Comparison of ENCODE assay signal across 11 cellular contexts in the genomic region with DNA sequence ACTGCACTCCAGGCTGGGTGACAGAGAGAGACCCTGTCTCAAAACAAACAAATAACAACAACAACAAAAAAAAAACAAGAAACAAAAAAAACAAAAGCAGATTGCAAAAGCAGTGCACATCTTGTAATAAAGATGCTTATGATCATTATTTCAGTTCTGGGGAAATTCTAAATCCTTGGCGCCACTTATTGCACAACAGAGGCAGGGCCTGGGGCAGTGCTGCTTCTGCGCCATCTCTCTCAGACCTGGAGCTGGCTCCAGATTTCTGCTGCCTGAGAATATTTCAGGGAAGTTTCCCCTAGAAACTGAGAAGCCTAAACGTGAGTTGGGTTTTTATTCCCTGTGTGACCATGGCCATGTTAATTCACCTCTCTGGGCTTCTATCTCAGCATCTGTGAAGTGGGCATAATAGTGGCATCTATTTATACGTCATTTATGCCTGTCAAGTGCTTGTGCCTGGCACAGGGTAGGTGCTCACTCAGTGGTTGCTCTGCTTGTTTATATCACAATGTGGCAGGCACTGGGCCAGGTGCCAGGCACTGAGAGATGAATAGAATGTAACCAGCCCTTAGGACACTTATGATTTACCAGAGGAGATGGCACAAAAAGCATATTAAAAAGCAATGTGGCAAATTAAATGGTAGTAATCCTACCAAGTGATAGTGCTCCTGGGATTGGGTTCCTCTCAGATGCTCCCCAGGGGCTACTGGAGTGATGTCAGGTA.
DNase-seq lines count a peak whose midpoint lies in the region; ATAC-seq and TF ChIP-seq lines count a peak whose summit lies in the region.
"Had no signal": no experiment of that assay in that cellular context is flagged by ENCODE, and none has a peak within 500 bp of the region (broad histone marks: within the 10 kb centered on the region; RNA-seq: fewer than 3 reads in every experiment).

No MANE protein-coding gene starts in this region.

- H3K4me1 ChIP-seq in thyroid gland = peaks cover 0 to 3% of the 10 kb centered on the region in 2 donors
- H3K4me1 ChIP-seq: psoas muscle had no signal

- H3K9me3 ChIP-seq in thyroid gland = no peaks in the 10 kb centered on the region
- H3K9me3 ChIP-seq: lower lobe of right lung, psoas muscle had no signal

- no peak overlapping the region for H3K4me3 ChIP-seq in thyroid gland (replicated peaks in 1 of 3)
- H3K4me3 ChIP-seq: lower lobe of right lung, psoas muscle had no signal

- no peak overlapping the region for H3K4me3 Mint-ChIP-seq in stimulated activated naive CD8-positive, alpha-beta T cell treated with anti-CD3 and anti-CD28 coated beads, Interleukin-15, amount 100 ng/mL, for 72 hours

- peak; percentile 90 for DNase-seq in Right ventricle myocardium inferior (ENCODE audit: missing footprints)
- no peak for DNase-seq in cardiac septum (ENCODE audit: low spot score)
- DNase-seq in NCI-H446 (lab: John Stamatoyannopoulos, UW) = peak; percentile 38 to 60
- peak; percentile 57 for DNase-seq in globus pallidus (ENCODE audit: low spot score)
- DNase-seq in thyroid gland = peak; percentile 24 to 34
- DNase-seq in stimulated activated naive CD8-positive, alpha-beta T cell treated with anti-CD3 and anti-CD28 coated beads, Interleukin-15, amount 100 ng/mL, for 72 hours = no peak
- no peak for DNase-seq in stimulated activated CD4-positive, alpha-beta T cell treated with anti-CD3 and anti-CD28 coated beads, Interleukin-4, amount 100 ng/mL, for 24 hours
- DNase-seq: effector CD8-positive, alpha-beta T cell; lower lobe of right lung; psoas muscle had no signal

- TF ChIP-seq CTCF in thyroid gland (IDR thresholded peaks at IDR 0.05) = no peak

- peak; percentile 87 for ATAC-seq in Right ventricle myocardium inferior
- no peak for ATAC-seq in GM19023 (IDR thresholded peaks at IDR 0.05; ENCODE audit: unreplicated experiment)
- ATAC-seq in stimulated activated naive CD8-positive, alpha-beta T cell treated with anti-CD3 and anti-CD28 coated beads, Interleukin-15, amount 100 ng/mL, for 72 hours = no peak
- ATAC-seq: psoas muscle had no signal

- no peaks in the 10 kb centered on the region for H3K36me3 ChIP-seq in thyroid gland
- H3K36me3 ChIP-seq: lower lobe of right lung had no signal

- intact Hi-C loops in Right ventricle myocardium inferior (cut with DNase I) = no loop called here
- intact Hi-C loops in cardiac septum (cut with DNase I) = loop anchor here (5.0 kb wide), 1 partner anchor 218 kb away; no protein-coding TSS in a partner anchor
- intact Hi-C loops in thyroid gland (cut with DNase I) = no loop called here

- H3K27me3 Mint-ChIP-seq in stimulated activated naive CD8-positive, alpha-beta T cell treated with anti-CD3 and anti-CD28 coated beads, Interleukin-15, amount 100 ng/mL, for 72 hours = no peaks in the 10 kb centered on the region

- no peak overlapping the region for H3K27ac Mint-ChIP-seq in stimulated activated naive CD8-positive, alpha-beta T cell treated with anti-CD3 and anti-CD28 coated beads, Interleukin-15, amount 100 ng/mL, for 72 hours

- no peaks in the 10 kb centered on the region for H3K9me3 Mint-ChIP-seq in stimulated activated naive CD8-positive, alpha-beta T cell treated with anti-CD3 and anti-CD28 coated beads, Interleukin-15, amount 100 ng/mL, for 72 hours

- peaks cover 15% of the 10 kb centered on the region for H3K4me1 Mint-ChIP-seq in stimulated activated naive CD8-positive, alpha-beta T cell treated with anti-CD3 and anti-CD28 coated beads, Interleukin-15, amount 100 ng/mL, for 72 hours

- H3K27me3 ChIP-seq in thyroid gland = no peaks in the 10 kb centered on the region

- H3K27ac ChIP-seq in thyroid gland = no peak overlapping the region
- H3K27ac ChIP-seq: lower lobe of right lung, psoas muscle had no signal

- WGBS in thyroid gland, 2 donors = 78 to 86% methylated on average over 4 of the region's 4 CpGs

- TF ChIP-seq POLR2A in thyroid gland (IDR thresholded peaks at IDR 0.05) = no peak

Comparison
In these comparisons a context has a peak if more than half of its experiments do, and no peak if none do; other contexts are left out.
1. DNase-seq: peak in Right ventricle myocardium inferior (single experiment), NCI-H446 (2 of 2), globus pallidus (single experiment) and thyroid gland (2 of 2); none in cardiac septum (single experiment), stimulated activated naive CD8-positive, alpha-beta T cell treated with anti-CD3 and anti-CD28 coated beads, Interleukin-15, amount 100 ng/mL, for 72 hours (0 of 2) and stimulated activated CD4-positive, alpha-beta T cell treated with anti-CD3 and anti-CD28 coated beads, Interleukin-4, amount 100 ng/mL, for 24 hours (single experiment).